8 cellular contexts compared by ENCODE assay signal in genomic region chr3:157204431-157204830, GRCh38. TPM values are rescaled to one million over a fixed set of nuclear protein-coding genes. Genes with fewer than 3 reads are reported as not detected.
DNase-seq lines count a peak whose midpoint lies in the region; ATAC-seq and TF ChIP-seq lines count a peak whose summit lies in the region.

No MANE protein-coding gene starts in this region.

- H3K9ac ChIP-seq in MM.1S (ENCODE audit: low read length): no peak overlapping the region

- peak overlapping the region in 1 of 5 experiments; percentile 25 for H3K4me3 Mint-ChIP-seq in brain
- H3K4me3 Mint-ChIP-seq in activated T-cell treated with anti-CD3 and anti-CD28 coated beads, Interleukin-2, amount 50 U/mL, for 72 hours: no peak overlapping the region

- H3K27ac Mint-ChIP-seq in brain: peak overlapping the region in 2 of 5 experiments; percentile 40 to 76
- no peak overlapping the region for H3K27ac Mint-ChIP-seq in activated T-cell treated with anti-CD3 and anti-CD28 coated beads, Interleukin-2, amount 50 U/mL, for 72 hours

- H3K4me1 ChIP-seq in MM.1S (ENCODE audit: low read length) (no peaks in the 10 kb centered on the region; the same call in 1 of the 2 replicates), ovary (ENCODE audit: insufficient read depth) (no peaks in the 10 kb centered on the region)

- no peak overlapping the region for H3K4me2 ChIP-seq in MM.1S (ENCODE audit: low read depth, low read length)

- no peak overlapping the region for H3K27ac ChIP-seq in MM.1S (ENCODE audit: low read length)
- no peak overlapping the region for H3K27ac ChIP-seq in ovary

- peaks cover 0 to 3% (median 0%) of the 10 kb centered on the region in 5 experiments for H3K9me3 Mint-ChIP-seq in brain
- no peaks in the 10 kb centered on the region for H3K9me3 Mint-ChIP-seq in activated T-cell treated with anti-CD3 and anti-CD28 coated beads, Interleukin-2, amount 50 U/mL, for 72 hours

- DNase-seq in COR-L47 (lab: John Stamatoyannopoulos, UW): peak; percentile 45
- DNase-seq in MM.1S: peak; percentile 50
- peak; percentile 60 for DNase-seq in midbrain (lab: John Stamatoyannopoulos, UW)
- DNase-seq in NCI-H2227 treated with DMSO at 0.1 percent for 48 hours (lab: John Stamatoyannopoulos, UW): no peak
- DNase-seq in ovary: no peak
- DNase-seq in activated T-cell treated with anti-CD3 and anti-CD28 coated beads, Interleukin-2, amount 50 U/mL, for 72 hours: no peak

- WGBS in ovary, 3 donors: 3 to 6% (median 5%) methylated on average over 1 of the region's 1 CpG

- H3K36me3 Mint-ChIP-seq in brain: no peaks in the 10 kb centered on the region
- no peaks in the 10 kb centered on the region for H3K36me3 Mint-ChIP-seq in activated T-cell treated with anti-CD3 and anti-CD28 coated beads, Interleukin-2, amount 50 U/mL, for 72 hours (ENCODE audit: insufficient read depth in 2 of 2)

- no peaks in the 10 kb centered on the region for H3F3A ChIP-seq in MM.1S (ENCODE audit: insufficient read depth, low read length)

- TF ChIP-seq CTCF in MM.1S (IDR thresholded peaks at IDR 0.05; ENCODE audit: low read length) (peak; percentile 47), brain (conservative IDR thresholded peaks at IDR 0.05) (peak; percentile 87 to 91), ovary (IDR thresholded peaks at IDR 0.05) (no peak)

- intact Hi-C loops in ovary (cut with DNase I): no loop called here

- no peaks in the 10 kb centered on the region for H3K9me2 ChIP-seq in MM.1S (replicated peaks; ENCODE audit: insufficient read depth, low read length)

- H3K79me2 ChIP-seq in MM.1S (ENCODE audit: low read length): no peaks in the 10 kb centered on the region

- H3K9me3 ChIP-seq in MM.1S (replicated peaks; ENCODE audit: insufficient read depth, low read length): no peaks in the 10 kb centered on the region
- H3K9me3 ChIP-seq in ovary: no peaks in the 10 kb centered on the region

- H3K36me3 ChIP-seq in MM.1S (replicated peaks; ENCODE audit: insufficient read depth, low read length) (no peaks in the 10 kb centered on the region), ovary (no peaks in the 10 kb centered on the region)

- no peaks in the 10 kb centered on the region for H4K20me1 ChIP-seq in MM.1S (ENCODE audit: insufficient read depth, low read length)

- peaks cover 29% of the 10 kb centered on the region for H3K4me1 Mint-ChIP-seq in brain
- no peaks in the 10 kb centered on the region for H3K4me1 Mint-ChIP-seq in activated T-cell treated with anti-CD3 and anti-CD28 coated beads, Interleukin-2, amount 50 U/mL, for 72 hours (ENCODE audit: low read depth)

- no peak for TF ChIP-seq POLR2A in ovary (IDR thresholded peaks at IDR 0.05)

- H3K27me3 ChIP-seq in MM.1S (replicated peaks; ENCODE audit: insufficient read depth, low read length): no peaks in the 10 kb centered on the region
- H3K27me3 ChIP-seq in ovary: no peaks in the 10 kb centered on the region

- no peaks in the 10 kb centered on the region for H3K27me3 Mint-ChIP-seq in brain
- no peaks in the 10 kb centered on the region for H3K27me3 Mint-ChIP-seq in activated T-cell treated with anti-CD3 and anti-CD28 coated beads, Interleukin-2, amount 50 U/mL, for 72 hours (ENCODE audit: low read depth)

- TF ChIP-seq EP300 in ovary (IDR thresholded peaks at IDR 0.05): no peak

- no peak overlapping the region for H2AFZ ChIP-seq in MM.1S (ENCODE audit: low read length)

- H3K4me3 ChIP-seq in MM.1S (ENCODE audit: low read length): no peak overlapping the region
- no peak overlapping the region for H3K4me3 ChIP-seq in ovary

- ATAC-seq in GM18502 (IDR thresholded peaks at IDR 0.05; ENCODE audit: poor library complexity, unreplicated experiment): no peak
- ATAC-seq in activated T-cell treated with anti-CD3 and anti-CD28 coated beads, Interleukin-2, amount 50 U/mL, for 72 hours (replicated peaks in 1 of 2): no peak

RNA-seq across cellular contexts. Expression of gene CCNL1, which starts 44.5 kb away (rescaled TPM):
- polyA plus RNA-seq in brain (ENCODE audit: insufficient read depth, low read depth, low replicate concordance) (12.6 TPM), ovary (10 to 100 TPM; 67.6 to 78.7 TPM)
- 100 to 1,000 TPM in 4 of 7 donors, 10 to 100 TPM in 3; 86.8 to 514 (median 115) TPM for total RNA-seq in ovary
- 100 to 1,000 TPM; 248 to 315 TPM for total RNA-seq in activated T-cell treated with anti-CD3 and anti-CD28 coated beads, Interleukin-2, amount 50 U/mL, for 72 hours

Comparison
In these comparisons a context has a peak if more than half of its experiments do, and no peak if none do; other contexts are left out.
1. DNase-seq: peak in COR-L47 (single experiment), MM.1S (single experiment) and midbrain (single experiment); none in NCI-H2227 treated with DMSO at 0.1 percent for 48 hours (single experiment), ovary (0 of 5) and activated T-cell treated with anti-CD3 and anti-CD28 coated beads, Interleukin-2, amount 50 U/mL, for 72 hours (0 of 2).
2. CTCF ChIP-seq: peak in MM.1S (single experiment) and brain (2 of 2); none in ovary (0 of 3).